In genomic region chr1:221439734-221440436, GRCh38 we compare ENCODE assay signal across 8 cellular contexts.
DNase-seq lines count a peak whose midpoint lies in the region; ATAC-seq and TF ChIP-seq lines count a peak whose summit lies in the region.

No MANE protein-coding gene starts in this region.

- DNase-seq in Caki2 (ENCODE audit: low read depth): peak; percentile 95
- peak; percentile 74 for DNase-seq in MG63
- peak; percentile 94 for DNase-seq in astrocyte of the spinal cord (ENCODE audit: low read depth, low spot score)
- no peak for DNase-seq in type B pancreatic cell (ENCODE audit: extremely low spot score, unreplicated experiment)
- no peak for DNase-seq in putamen (ENCODE audit: low spot score)

- in situ Hi-C loops in Caki2 (cut with HindIII; ENCODE audit: low pct_unique_long_range_greater_than_20kb, low sequenced_read_pairs) (loop anchor here (10.0 kb wide), 1 partner anchor 325 kb away; no protein-coding TSS in a partner anchor), astrocyte of the spinal cord (cut with HindIII; ENCODE audit: low sequenced_read_pairs) (no loop called here)

- H3K27ac Mint-ChIP-seq in type B pancreatic cell: no peak overlapping the region

- H3K36me3 Mint-ChIP-seq in type B pancreatic cell: no peaks in the 10 kb centered on the region

- H3K4me3 ChIP-seq in MG63 (no peak overlapping the region), astrocyte of the spinal cord (ENCODE audit: low read depth, low read length) (no peak overlapping the region), muscle layer of duodenum (ENCODE audit: low read depth in 1 of 2, low read length in 2 of 2) (no peak overlapping the region)

- H3K36me3 ChIP-seq in MG63 (no peaks in the 10 kb centered on the region), muscle layer of duodenum (ENCODE audit: control insufficient read depth in 1 of 2, insufficient read depth in 2 of 2, low read length in 2 of 2) (no peaks in the 10 kb centered on the region)

- no peaks in the 10 kb centered on the region for H3K9me3 Mint-ChIP-seq in type B pancreatic cell

- peaks cover 4 to 31% of the 10 kb centered on the region in 2 donors for H3K4me1 ChIP-seq in muscle layer of duodenum (ENCODE audit: control insufficient read depth in 1 of 2, insufficient read depth in 2 of 2, low read length in 2 of 2)

- no peak overlapping the region for H3K4me3 Mint-ChIP-seq in type B pancreatic cell

- ATAC-seq in GM21576 (IDR thresholded peaks at IDR 0.05; ENCODE audit: unreplicated experiment) (no peak), HG02678 (IDR thresholded peaks at IDR 0.05; ENCODE audit: unreplicated experiment) (no peak)

- H3K9me3 ChIP-seq in MG63: no peaks in the 10 kb centered on the region
- H3K9me3 ChIP-seq in muscle layer of duodenum (ENCODE audit: control insufficient read depth in 1 of 2, low read length in 2 of 2): no peaks in the 10 kb centered on the region

- H3K4me1 Mint-ChIP-seq in type B pancreatic cell (ENCODE audit: unreplicated experiment): peaks cover 11% of the 10 kb centered on the region

- TF ChIP-seq CTCF in astrocyte of the spinal cord (IDR thresholded peaks at IDR 0.05; ENCODE audit: low read depth, low read length) (no peak), type B pancreatic cell (conservative IDR thresholded peaks at IDR 0.05) (no peak)

- H3K27ac ChIP-seq in muscle layer of duodenum (ENCODE audit: low read length): peak overlapping the region; percentile 61

- peaks cover 20% of the 10 kb centered on the region for H3K27me3 Mint-ChIP-seq in type B pancreatic cell

- H3K27me3 ChIP-seq in MG63: no peaks in the 10 kb centered on the region
- no peaks in the 10 kb centered on the region for H3K27me3 ChIP-seq in muscle layer of duodenum (ENCODE audit: low read depth, low read length)

Comparison
In these comparisons a context has a peak if more than half of its experiments do, and no peak if none do; other contexts are left out.
1. DNase-seq: peak in Caki2 (single experiment), MG63 (single experiment) and astrocyte of the spinal cord (single experiment); none in type B pancreatic cell (single experiment) and putamen (single experiment).